In genomic region chr17:32256695-32257013, GRCh38 we compare ENCODE assay signal across 23 cellular contexts. TPM values are rescaled to one million over a fixed set of nuclear protein-coding genes. Genes with fewer than 3 reads are reported as not detected.
"Had no signal": no experiment of that assay in that cellular context is flagged by ENCODE, and none has a peak within 500 bp of the region (broad histone marks: within the 10 kb centered on the region; RNA-seq: fewer than 3 reads in every experiment).

No MANE protein-coding gene starts in this region.

- H3K4me3 Mint-ChIP-seq: activated CD4-positive, alpha-beta T cell treated with anti-CD3 and anti-CD28 coated beads for 36 hours; activated naive CD8-positive, alpha-beta T cell; endodermal cell; nephron progenitor cell had no signal

- H3K36me3 Mint-ChIP-seq: activated naive CD8-positive, alpha-beta T cell had no signal

- ATAC-seq: activated CD4-positive, alpha-beta T cell treated with anti-CD3 and anti-CD28 coated beads for 36 hours; foreskin keratinocyte; stimulated activated naive CD8-positive, alpha-beta T cell treated with anti-CD3 and anti-CD28 coated beads, Interleukin-15, Interleukin-2, amounts not matched to agents 100 U/mL and 50 U/mL, for 24 hours had no signal

- H3K27me3 ChIP-seq: body of pancreas, dorsolateral prefrontal cortex, right atrium auricular region, tibial nerve, vagina had no signal

- H3K4me1 ChIP-seq: foreskin keratinocyte, left lung, vagina had no signal

- DNase-seq: activated CD4-positive, alpha-beta T cell treated with anti-CD3 and anti-CD28 coated beads for 36 hours; activated CD4-positive, alpha-beta T cell treated with anti-CD3 and anti-CD28 coated beads, Interleukin-2, amount 50 U/mL, for 48 hours; amniotic stem cell; central memory CD4-positive, alpha-beta T cell; foreskin keratinocyte; left lung; midbrain; nephron progenitor cell; stimulated activated CD4-positive, alpha-beta T cell treated with anti-CD3 and anti-CD28 coated beads, Interleukin-2, amount 100 ng/mL, for 24 hours; stimulated activated naive CD8-positive, alpha-beta T cell treated with anti-CD3 and anti-CD28 coated beads, Interleukin-15, Interleukin-2, amounts not matched to agents 100 U/mL and 50 U/mL, for 24 hours; T-helper 2 cell had no signal

- H3K36me3 ChIP-seq: left lung, right atrium auricular region, tibial nerve, vagina had no signal

- H3K4me3 ChIP-seq: body of pancreas, dorsolateral prefrontal cortex, left lung, right atrium auricular region, tibial nerve, vagina had no signal

- H3K9me3 Mint-ChIP-seq: endodermal cell, nephron progenitor cell had no signal

- H3K27ac Mint-ChIP-seq: activated CD4-positive, alpha-beta T cell treated with anti-CD3 and anti-CD28 coated beads for 36 hours; activated naive CD8-positive, alpha-beta T cell; endodermal cell; nephron progenitor cell; progenitor cell of endocrine pancreas had no signal

- FAIRE-seq: colon, keratinocyte had no signal

- H3K4me1 Mint-ChIP-seq: activated CD4-positive, alpha-beta T cell treated with anti-CD3 and anti-CD28 coated beads for 36 hours had no signal

- H3K27ac ChIP-seq: epithelial cell of prostate, foreskin keratinocyte, left lung, right atrium auricular region, tibial nerve, vagina had no signal

- H3K9me3 ChIP-seq: body of pancreas, left lung, right atrium auricular region, tibial nerve, vagina had no signal

RNA-seq across cellular contexts. Expression of gene RHBDL3, which starts 9.0 kb away (rescaled TPM):
- total RNA-seq: foreskin keratinocyte, lung microvascular endothelial cell had no signal
- polyA plus RNA-seq: keratinocyte had no signal
